In the genomic region with DNA sequence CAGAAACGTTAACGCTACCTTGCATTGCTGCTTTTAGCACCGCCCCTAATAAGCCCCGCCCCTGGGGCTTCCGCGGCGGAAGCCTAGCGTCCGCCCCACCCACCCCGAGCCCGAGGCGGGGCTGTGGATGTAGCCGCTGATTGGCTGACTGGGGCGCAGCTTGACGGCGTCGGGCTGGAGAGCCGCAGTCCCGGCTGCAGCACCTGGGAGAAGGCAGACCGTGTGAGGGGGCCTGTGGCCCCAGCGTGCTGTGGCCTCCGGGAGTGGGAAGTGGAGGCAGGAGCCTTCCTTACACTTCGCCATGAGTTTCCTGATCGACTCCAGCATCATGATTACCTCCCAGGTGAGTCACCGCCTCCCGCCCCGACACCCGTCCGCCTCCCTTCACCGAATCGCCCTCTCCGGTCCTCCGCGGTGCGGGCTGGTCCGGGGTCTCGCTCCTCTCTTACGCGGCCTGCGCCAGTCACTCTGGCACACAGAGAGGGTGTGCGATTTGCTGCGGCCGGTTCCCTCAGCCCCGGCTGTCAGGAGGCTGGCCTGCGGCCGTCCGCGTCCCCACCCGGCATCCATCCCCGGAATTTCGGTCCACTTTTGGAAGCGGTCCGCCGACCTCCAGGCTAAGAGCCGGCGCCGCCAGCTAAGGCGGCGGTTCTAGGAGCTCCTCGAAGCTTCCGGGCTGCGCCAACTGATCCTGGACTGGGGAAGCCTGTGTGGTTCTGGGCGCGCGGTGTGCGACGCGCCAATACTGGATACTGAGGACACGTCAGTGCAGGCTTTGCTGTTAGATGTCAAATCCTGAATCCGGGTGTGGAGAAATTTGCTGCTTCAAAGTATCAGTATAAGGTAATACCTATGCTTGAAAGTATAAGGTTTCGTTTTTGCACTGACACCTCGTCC, we compare ENCODE assay signal across 8 cellular contexts. TPM values are rescaled to one million over a fixed set of nuclear protein-coding genes. Genes with fewer than 3 reads are reported as not detected.
DNase-seq lines count a peak whose midpoint lies in the region; ATAC-seq and TF ChIP-seq lines count a peak whose summit lies in the region.
"Not testable (repeated sequence)": the region's sequence is repeated elsewhere in the genome, so short reads cannot be mapped to it uniquely, and the experiment has no call there.

Gene GPR89B, plus strand, starts transcription at position 185 of the 897 bp plus-strand sequence. Its CDS starts 117 bp downstream, at position 302.

- H3K9me2 ChIP-seq in neural cell (ENCODE audit: insufficient read depth, low read length), result not testable (repeated sequence)

- not testable (repeated sequence) for H3K36me3 ChIP-seq in ES-I3 (ENCODE audit: insufficient read depth, low read length); HAP-1 (replicated peaks); MG63; neural cell (ENCODE audit: insufficient read depth, low read length)

- H2AFZ ChIP-seq in neural cell (ENCODE audit: low read depth, low read length), result peak within 1 kb of the TSS; percentile 21

- not testable (repeated sequence) for H3F3A ChIP-seq in neural cell (ENCODE audit: insufficient read depth, low read length, poor library complexity, severe bottlenecking)

- H3K79me2 ChIP-seq in neural cell (replicated peaks; ENCODE audit: insufficient read depth, low read length), result not testable (repeated sequence)

- peak within 1 kb of the TSS; percentile 41 for H3K4me2 ChIP-seq in neural cell (ENCODE audit: low read length)

- DNase-seq in HAP-1 (ENCODE audit: low spot score in 2 of 2) (peak; percentile 67 to 89), MG63 (peak; percentile 91), SIG-M5 (lab: John Stamatoyannopoulos, UW) (peak; percentile 37), foreskin fibroblast (peak; percentile 81 to 92)
- DNase-seq in activated effector memory CD4-positive, alpha-beta T cell treated with anti-CD3 and anti-CD28 coated beads, Interleukin-2, amount 50 U/mL, for 16 hours, result peak; percentile 98
- DNase-seq in stimulated activated naive CD8-positive, alpha-beta T cell treated with anti-CD3 and anti-CD28 coated beads, Interleukin-15, amount 100 ng/mL, for 72 hours, result peak; percentile 89 to 91

- in situ Hi-C loops in HAP-1 (cut with MboI; ENCODE audit: low sequenced_read_pairs), result not testable (repeated sequence)

- not testable (repeated sequence) for H3K27me3 ChIP-seq in HAP-1 (ENCODE audit: low read depth); MG63; neural cell (ENCODE audit: insufficient read depth, low read depth, low read length)

- H3K9ac ChIP-seq in ES-I3 (ENCODE audit: low read depth, low read length) (peak within 1 kb of the TSS; percentile 81; the same call in 1 of the 2 replicates), neural cell (ENCODE audit: low read length) (peak within 1 kb of the TSS; percentile 62)

- peaks cover 38% of the 10 kb centered on the region for H3K4me1 Mint-ChIP-seq in stimulated activated naive CD8-positive, alpha-beta T cell treated with anti-CD3 and anti-CD28 coated beads, Interleukin-15, amount 100 ng/mL, for 72 hours

- not testable (repeated sequence) for H3K9me3 Mint-ChIP-seq in stimulated activated naive CD8-positive, alpha-beta T cell treated with anti-CD3 and anti-CD28 coated beads, Interleukin-15, amount 100 ng/mL, for 72 hours

- ATAC-seq in stimulated activated naive CD8-positive, alpha-beta T cell treated with anti-CD3 and anti-CD28 coated beads, Interleukin-15, amount 100 ng/mL, for 72 hours, result peak; percentile 99

- not testable (repeated sequence) for H4K20me1 ChIP-seq in neural cell (ENCODE audit: insufficient read depth)

- H3K27me3 Mint-ChIP-seq in stimulated activated naive CD8-positive, alpha-beta T cell treated with anti-CD3 and anti-CD28 coated beads, Interleukin-15, amount 100 ng/mL, for 72 hours, result not testable (repeated sequence)

- H3K4me3 Mint-ChIP-seq in stimulated activated naive CD8-positive, alpha-beta T cell treated with anti-CD3 and anti-CD28 coated beads, Interleukin-15, amount 100 ng/mL, for 72 hours, result peak within 1 kb of the TSS; percentile 84 to 88

- peak within 1 kb of the TSS in 1 of 2 donors; percentile 86 for H3K27ac Mint-ChIP-seq in stimulated activated naive CD8-positive, alpha-beta T cell treated with anti-CD3 and anti-CD28 coated beads, Interleukin-15, amount 100 ng/mL, for 72 hours

- H3K27ac ChIP-seq in neural cell (ENCODE audit: low read length), result peak within 1 kb of the TSS; percentile 53

- TF ChIP-seq CTCF in foreskin fibroblast (IDR thresholded peaks at IDR 0.05; ENCODE audit: low read depth, low read length); neural cell (IDR thresholded peaks at IDR 0.05; ENCODE audit: poor library complexity, severe bottlenecking): not testable (repeated sequence)

- not testable (repeated sequence) for H3K9me3 ChIP-seq in ES-I3 (ENCODE audit: control insufficient read depth, insufficient read depth, low read length); HAP-1; MG63; neural cell (ENCODE audit: low read length)

- TF ChIP-seq EP300 in neural cell (conservative IDR thresholded peaks at IDR 0.05; ENCODE audit: poor library complexity, severe bottlenecking), result not testable (repeated sequence)

- not testable (repeated sequence) for TF ChIP-seq RAD21 in neural cell (conservative IDR thresholded peaks at IDR 0.05)

- H3K4me3 ChIP-seq in HAP-1 (peak within 1 kb of the TSS; percentile 74), MG63 (peak within 1 kb of the TSS; percentile 95), foreskin fibroblast (ENCODE audit: low read depth in 1 of 2, low read length in 2 of 2) (peak within 1 kb of the TSS; percentile 76), neural cell (ENCODE audit: low read length) (peak within 1 kb of the TSS; percentile 68)

- H3K4me1 ChIP-seq in ES-I3 (ENCODE audit: insufficient read depth, low read length); HAP-1: not testable (repeated sequence)

TF ChIP-seq in neural cell, 6 proteins besides CTCF, POLR2A, EP300 and RAD21:
- peak; percentile 76 for TF ChIP-seq POLR2AphosphoS5 (IDR thresholded peaks at IDR 0.05)
- peak; percentile 74 for TF ChIP-seq TAF1 (IDR thresholded peaks at IDR 0.05; ENCODE audit: low read depth)
- TF ChIP-seq MXI1 (conservative IDR thresholded peaks at IDR 0.05; ENCODE audit: poor library complexity, severe bottlenecking), result peak; percentile 71
- TF ChIP-seq, protein P1, sequence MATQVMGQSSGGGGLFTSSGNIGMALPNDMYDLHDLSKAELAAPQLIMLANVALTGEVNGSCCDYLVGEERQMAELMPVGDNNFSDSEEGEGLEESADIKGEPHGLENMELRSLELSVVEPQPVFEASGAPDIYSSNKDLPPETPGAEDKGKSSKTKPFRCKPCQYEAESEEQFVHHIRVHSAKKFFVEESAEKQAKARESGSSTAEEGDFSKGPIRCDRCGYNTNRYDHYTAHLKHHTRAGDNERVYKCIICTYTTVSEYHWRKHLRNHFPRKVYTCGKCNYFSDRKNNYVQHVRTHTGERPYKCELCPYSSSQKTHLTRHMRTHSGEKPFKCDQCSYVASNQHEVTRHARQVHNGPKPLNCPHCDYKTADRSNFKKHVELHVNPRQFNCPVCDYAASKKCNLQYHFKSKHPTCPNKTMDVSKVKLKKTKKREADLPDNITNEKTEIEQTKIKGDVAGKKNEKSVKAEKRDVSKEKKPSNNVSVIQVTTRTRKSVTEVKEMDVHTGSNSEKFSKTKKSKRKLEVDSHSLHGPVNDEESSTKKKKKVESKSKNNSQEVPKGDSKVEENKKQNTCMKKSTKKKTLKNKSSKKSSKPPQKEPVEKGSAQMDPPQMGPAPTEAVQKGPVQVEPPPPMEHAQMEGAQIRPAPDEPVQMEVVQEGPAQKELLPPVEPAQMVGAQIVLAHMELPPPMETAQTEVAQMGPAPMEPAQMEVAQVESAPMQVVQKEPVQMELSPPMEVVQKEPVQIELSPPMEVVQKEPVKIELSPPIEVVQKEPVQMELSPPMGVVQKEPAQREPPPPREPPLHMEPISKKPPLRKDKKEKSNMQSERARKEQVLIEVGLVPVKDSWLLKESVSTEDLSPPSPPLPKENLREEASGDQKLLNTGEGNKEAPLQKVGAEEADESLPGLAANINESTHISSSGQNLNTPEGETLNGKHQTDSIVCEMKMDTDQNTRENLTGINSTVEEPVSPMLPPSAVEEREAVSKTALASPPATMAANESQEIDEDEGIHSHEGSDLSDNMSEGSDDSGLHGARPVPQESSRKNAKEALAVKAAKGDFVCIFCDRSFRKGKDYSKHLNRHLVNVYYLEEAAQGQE (IDR thresholded peaks at IDR 0.05; ENCODE audit: borderline replicate concordance), result peak; percentile 50

RNA-seq across cellular contexts. Expression of gene GPR89B, which starts in this region (rescaled TPM):
- 20.1 and 25.9 TPM in 2 replicates for total RNA-seq in MG63 (2014; rRNA removed; shearing (Covaris generic); ENCODE audit: low replicate concordance)
- polyA plus RNA-seq in neural cell, result 36.9 and 54.7 TPM in 2 replicates
- 33.6 and 56.3 TPM in 2 replicates for polyA minus RNA-seq in neural cell

Comparison
In these comparisons a context has a peak if more than half of its experiments do, and no peak if none do; other contexts are left out.
1. Peak in every context shown above with its lines: DNase-seq, ATAC-seq, H3K4me3 ChIP-seq and H3K27ac ChIP-seq.
2. DNase-seq: peak in every context shown above with its lines; median percentile 98 in activated effector memory CD4-positive, alpha-beta T cell treated with anti-CD3 and anti-CD28 coated beads, Interleukin-2, amount 50 U/mL, for 16 hours; 91 in MG63; 90 in stimulated activated naive CD8-positive, alpha-beta T cell treated with anti-CD3 and anti-CD28 coated beads, Interleukin-15, amount 100 ng/mL, for 72 hours; 86 in foreskin fibroblast; 78 in HAP-1; 37 in SIG-M5.